1 cellular context compared by ENCODE assay signal in genomic region chr3:46656778-46657556, GRCh38.
A peak's percentile ranks its signal among the peaks of the same experiment; 100 is the strongest.
TF ChIP-seq lines count a peak whose summit lies in the region.

No MANE protein-coding gene starts in this region.

TF ChIP-seq in H1, 55 proteins besides CTCF, POLR2A, EP300 and RAD21:
- no peak for TF ChIP-seq EZH2 (IDR thresholded peaks at IDR 0.05; ENCODE audit: low read depth, low read length, severe bottlenecking)
- TF ChIP-seq RNF2 (IDR thresholded peaks at IDR 0.05; ENCODE audit: borderline replicate concordance, low read depth, low read length, missing control alignments, poor library complexity, severe bottlenecking): no peak
- TF ChIP-seq SIRT6 (IDR thresholded peaks at IDR 0.05; ENCODE audit: low read length): no peak
- TF ChIP-seq NANOG (IDR thresholded peaks at IDR 0.05; ENCODE audit: insufficient read depth, low read depth, low read length, poor library complexity, severe bottlenecking): peak; percentile 49
